Comparison of ENCODE assay signal across 1 cellular context in genomic region chr20:45294003-45294368, GRCh38.
TF ChIP-seq lines count a peak whose summit lies in the region.

No MANE protein-coding gene starts in this region.

TF ChIP-seq in endothelial cell of umbilical vein, 7 proteins besides CTCF, POLR2A, EP300 and RAD21:
- TF ChIP-seq EZH2 (IDR thresholded peaks at IDR 0.05; ENCODE audit: borderline replicate concordance, low read depth, low read length, severe bottlenecking): peak; percentile 11
- TF ChIP-seq GATA2 (IDR thresholded peaks at IDR 0.05; ENCODE audit: insufficient read depth, insufficient read length, low read depth, low read length): no peak
